In genomic region chr9:98374385-98375051, GRCh38 we compare ENCODE assay signal across 1 cellular context.
TF ChIP-seq lines count a peak whose summit lies in the region.

No MANE protein-coding gene starts in this region.

TF ChIP-seq in K562, 482 proteins besides CTCF, POLR2A, EP300 and RAD21 (continued from another document and continues in another):
- TF ChIP-seq MGA (IDR thresholded peaks at IDR 0.05) (peak; percentile 94), ZNF436 (CRISPR knock-in tag; IDR thresholded peaks at IDR 0.05) (no peak), CHCHD3 (CRISPR knock-in tag; IDR thresholded peaks at IDR 0.05) (no peak), ARID1B (IDR thresholded peaks at IDR 0.05) (peak; percentile 97), MXI1 (IDR thresholded peaks at IDR 0.05; ENCODE audit: low read depth, low read length) (peak; percentile 87), NFE2L1 (tag; IDR thresholded peaks at IDR 0.05; ENCODE audit: borderline replicate concordance, low read depth) (no peak), PHF20 (IDR thresholded peaks at IDR 0.05; ENCODE audit: partially characterized antibody) (no peak), ILK (tag; IDR thresholded peaks at IDR 0.05; ENCODE audit: borderline replicate concordance, low read depth) (no peak), DIDO1 (tag; IDR thresholded peaks at IDR 0.05; ENCODE audit: low read depth) (no peak), RFX1 (IDR thresholded peaks at IDR 0.05) (peak; percentile 77), ZNF695 (CRISPR knock-in tag; IDR thresholded peaks at IDR 0.05) (no peak), NR1H2 (CRISPR knock-in tag; IDR thresholded peaks at IDR 0.05) (no peak), ZNF263 (CRISPR knock-in tag; IDR thresholded peaks at IDR 0.05; ENCODE audit: borderline replicate concordance) (no peak), CCNT2 (IDR thresholded peaks at IDR 0.05; ENCODE audit: borderline replicate concordance, extremely low read depth, insufficient read length, low read depth, low read length) (peak; percentile 75), PHB2 (IDR thresholded peaks at IDR 0.05; ENCODE audit: low read depth) (peak; percentile 78), SIRT6 (IDR thresholded peaks at IDR 0.05; ENCODE audit: low read depth, low read length) (no peak), E4F1 (CRISPR knock-in tag; IDR thresholded peaks at IDR 0.05; ENCODE audit: borderline replicate concordance) (no peak), ZBTB34 (CRISPR knock-in tag; IDR thresholded peaks at IDR 0.05) (no peak)
- TF ChIP-seq, protein P1, sequence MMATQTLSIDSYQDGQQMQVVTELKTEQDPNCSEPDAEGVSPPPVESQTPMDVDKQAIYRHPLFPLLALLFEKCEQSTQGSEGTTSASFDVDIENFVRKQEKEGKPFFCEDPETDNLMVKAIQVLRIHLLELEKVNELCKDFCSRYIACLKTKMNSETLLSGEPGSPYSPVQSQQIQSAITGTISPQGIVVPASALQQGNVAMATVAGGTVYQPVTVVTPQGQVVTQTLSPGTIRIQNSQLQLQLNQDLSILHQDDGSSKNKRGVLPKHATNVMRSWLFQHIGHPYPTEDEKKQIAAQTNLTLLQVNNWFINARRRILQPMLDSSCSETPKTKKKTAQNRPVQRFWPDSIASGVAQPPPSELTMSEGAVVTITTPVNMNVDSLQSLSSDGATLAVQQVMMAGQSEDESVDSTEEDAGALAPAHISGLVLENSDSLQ (IDR thresholded peaks at IDR 0.05) = peak; percentile 58
- TF ChIP-seq, protein P2, sequence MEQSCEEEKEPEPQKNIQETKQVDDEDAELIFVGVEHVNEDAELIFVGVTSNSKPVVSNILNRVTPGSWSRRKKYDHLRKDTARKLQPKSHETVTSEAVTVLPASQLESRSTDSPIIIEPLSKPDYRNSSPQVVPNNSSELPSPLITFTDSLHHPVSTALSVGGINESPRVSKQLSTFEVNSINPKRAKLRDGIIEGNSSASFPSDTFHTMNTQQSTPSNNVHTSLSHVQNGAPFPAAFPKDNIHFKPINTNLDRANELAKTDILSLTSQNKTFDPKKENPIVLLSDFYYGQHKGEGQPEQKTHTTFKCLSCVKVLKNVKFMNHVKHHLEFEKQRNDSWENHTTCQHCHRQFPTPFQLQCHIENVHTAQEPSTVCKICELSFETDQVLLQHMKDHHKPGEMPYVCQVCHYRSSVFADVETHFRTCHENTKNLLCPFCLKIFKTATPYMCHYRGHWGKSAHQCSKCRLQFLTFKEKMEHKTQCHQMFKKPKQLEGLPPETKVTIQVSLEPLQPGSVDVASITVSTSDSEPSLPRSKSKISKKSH (CRISPR knock-in tag; IDR thresholded peaks at IDR 0.05) = no peak
- TF ChIP-seq, protein P3, sequence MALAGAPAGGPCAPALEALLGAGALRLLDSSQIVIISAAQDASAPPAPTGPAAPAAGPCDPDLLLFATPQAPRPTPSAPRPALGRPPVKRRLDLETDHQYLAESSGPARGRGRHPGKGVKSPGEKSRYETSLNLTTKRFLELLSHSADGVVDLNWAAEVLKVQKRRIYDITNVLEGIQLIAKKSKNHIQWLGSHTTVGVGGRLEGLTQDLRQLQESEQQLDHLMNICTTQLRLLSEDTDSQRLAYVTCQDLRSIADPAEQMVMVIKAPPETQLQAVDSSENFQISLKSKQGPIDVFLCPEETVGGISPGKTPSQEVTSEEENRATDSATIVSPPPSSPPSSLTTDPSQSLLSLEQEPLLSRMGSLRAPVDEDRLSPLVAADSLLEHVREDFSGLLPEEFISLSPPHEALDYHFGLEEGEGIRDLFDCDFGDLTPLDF (CRISPR knock-in tag; IDR thresholded peaks at IDR 0.05) = no peak
- TF ChIP-seq, protein P4, sequence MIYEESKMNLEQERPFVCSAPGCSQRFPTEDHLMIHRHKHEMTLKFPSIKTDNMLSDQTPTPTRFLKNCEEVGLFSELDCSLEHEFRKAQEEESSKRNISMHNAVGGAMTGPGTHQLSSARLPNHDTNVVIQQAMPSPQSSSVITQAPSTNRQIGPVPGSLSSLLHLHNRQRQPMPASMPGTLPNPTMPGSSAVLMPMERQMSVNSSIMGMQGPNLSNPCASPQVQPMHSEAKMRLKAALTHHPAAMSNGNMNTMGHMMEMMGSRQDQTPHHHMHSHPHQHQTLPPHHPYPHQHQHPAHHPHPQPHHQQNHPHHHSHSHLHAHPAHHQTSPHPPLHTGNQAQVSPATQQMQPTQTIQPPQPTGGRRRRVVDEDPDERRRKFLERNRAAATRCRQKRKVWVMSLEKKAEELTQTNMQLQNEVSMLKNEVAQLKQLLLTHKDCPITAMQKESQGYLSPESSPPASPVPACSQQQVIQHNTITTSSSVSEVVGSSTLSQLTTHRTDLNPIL (CRISPR knock-in tag; IDR thresholded peaks at IDR 0.05) = no peak
